ENCODE assay signal across 35 cellular contexts in genomic region chrX:114095789-114096188, GRCh38.
"Had no signal": no experiment of that assay in that cellular context is flagged by ENCODE, and none has a peak within 500 bp of the region (broad histone marks: within the 10 kb centered on the region; RNA-seq: fewer than 3 reads in every experiment).

No MANE protein-coding gene starts in this region.

- H3K36me3 Mint-ChIP-seq: activated CD4-positive, alpha-beta memory T cell treated with anti-CD3 and anti-CD28 coated beads for 36 hours; activated naive CD4-positive, alpha-beta T cell treated with anti-CD3 and anti-CD28 coated beads, Interleukin-2, amount 10 ng/mL, durations not matched to agents 7 days and 5 days; activated naive CD4-positive, alpha-beta T cell treated with anti-CD3 and anti-CD28 coated beads, Interleukin-2, amount 50 U/mL, for 24 hours; activated naive CD8-positive, alpha-beta T cell; activated naive CD8-positive, alpha-beta T cell treated with anti-CD3 and anti-CD28 coated beads, Interleukin-2, amount 10 ng/mL, durations not matched to agents 7 days and 5 days had no signal

- H3K27ac ChIP-seq: ascending aorta, body of pancreas, brain microvascular endothelial cell, breast epithelium, VCaP had no signal

- H3K9me3 Mint-ChIP-seq: activated B cell treated with CpG ODN at 0.5 μM for 24 hours; activated CD4-positive, alpha-beta T cell treated with anti-CD3 and anti-CD28 coated beads, Interleukin-2, amount 10 ng/mL, durations not matched to agents 24 days and 14 days; activated CD8-positive, alpha-beta T cell treated with anti-CD3 and anti-CD28 coated beads for 36 hours; activated naive CD4-positive, alpha-beta T cell treated with anti-CD3 and anti-CD28 coated beads, Interleukin-2, amount 50 U/mL, for 24 hours; activated naive CD8-positive, alpha-beta T cell treated with anti-CD3 and anti-CD28 coated beads, Interleukin-2, amount 10 ng/mL, durations not matched to agents 7 days and 5 days; activated naive CD8-positive, alpha-beta T cell treated with anti-CD3 and anti-CD28 coated beads, Interleukin-2, amount 50 U/mL, for 24 hours; activated T-cell treated with anti-CD3 and anti-CD28 coated beads, Interleukin-2, amount 50 U/mL, for 4 hours had no signal

- H3K4me1 Mint-ChIP-seq: activated B cell treated with CpG ODN at 0.5 μM for 24 hours; activated CD4-positive, alpha-beta T cell treated with anti-CD3 and anti-CD28 coated beads, Interleukin-2, amount 10 ng/mL, durations not matched to agents 24 days and 14 days; activated naive CD4-positive, alpha-beta T cell treated with anti-CD3 and anti-CD28 coated beads, Interleukin-2, amount 10 ng/mL, durations not matched to agents 7 days and 5 days; activated naive CD4-positive, alpha-beta T cell treated with anti-CD3 and anti-CD28 coated beads, Interleukin-2, amount 50 U/mL, for 24 hours; activated naive CD8-positive, alpha-beta T cell treated with anti-CD3 and anti-CD28 coated beads, Interleukin-2, amount 10 ng/mL, durations not matched to agents 7 days and 5 days; activated naive CD8-positive, alpha-beta T cell treated with anti-CD3 and anti-CD28 coated beads, Interleukin-2, amount 50 U/mL, for 24 hours had no signal

- H3K27ac Mint-ChIP-seq: activated B cell treated with CpG ODN at 0.5 μM for 24 hours; activated CD4-positive, alpha-beta memory T cell treated with anti-CD3 and anti-CD28 coated beads for 36 hours; activated CD4-positive, alpha-beta T cell treated with anti-CD3 and anti-CD28 coated beads, Interleukin-2, amount 10 ng/mL, durations not matched to agents 24 days and 14 days; activated CD8-positive, alpha-beta T cell treated with anti-CD3 and anti-CD28 coated beads for 36 hours; activated naive CD4-positive, alpha-beta T cell treated with anti-CD3 and anti-CD28 coated beads, Interleukin-2, amount 10 ng/mL, durations not matched to agents 7 days and 5 days; activated naive CD4-positive, alpha-beta T cell treated with anti-CD3 and anti-CD28 coated beads, Interleukin-2, amount 50 U/mL, for 24 hours; activated naive CD8-positive, alpha-beta T cell; activated naive CD8-positive, alpha-beta T cell treated with anti-CD3 and anti-CD28 coated beads, Interleukin-2, amount 10 ng/mL, durations not matched to agents 7 days and 5 days; activated naive CD8-positive, alpha-beta T cell treated with anti-CD3 and anti-CD28 coated beads, Interleukin-2, amount 50 U/mL, for 24 hours; activated T-helper 2 cell treated with anti-CD3 and anti-CD28 coated beads, Interferon-gamma antibody, Interleukin-2, Interleukin-4, amounts not matched to agents 10 μg/mL and 5 μg/mL and 100 μg/mL, durations not matched to agents 14 hours and 24 hours and 36 hours; T-helper 1 cell treated with Interleukin-12 subunit alpha and Interleukin-12 subunit beta and Interleukin-4 antibody, amounts not matched to agents 30 μg/mL and 1 μg/mL, for 36 hours; T-helper 2 cell treated with Interferon-gamma antibody and Interleukin-4, amounts not matched to agents 5 μg/mL and 100 μg/mL, for 36 hours had no signal

- FAIRE-seq: colon, TTC549 had no signal

- H3K27me3 ChIP-seq: ascending aorta, body of pancreas, brain microvascular endothelial cell had no signal

- ATAC-seq: activated CD8-positive, alpha-beta T cell treated with anti-CD3 and anti-CD28 coated beads for 36 hours; activated naive CD8-positive, alpha-beta T cell treated with anti-CD3 and anti-CD28 coated beads, Interleukin-2, amount 50 U/mL, for 24 hours; activated T-cell treated with anti-CD3 and anti-CD28 coated beads, Interleukin-2, amount 50 U/mL, for 4 hours; body of pancreas had no signal

- H3K27me3 Mint-ChIP-seq: activated B cell treated with CpG ODN at 0.5 μM for 24 hours; activated CD4-positive, alpha-beta memory T cell treated with anti-CD3 and anti-CD28 coated beads for 36 hours; activated CD4-positive, alpha-beta T cell treated with anti-CD3 and anti-CD28 coated beads, Interleukin-2, amount 10 ng/mL, durations not matched to agents 24 days and 14 days; activated CD8-positive, alpha-beta T cell treated with anti-CD3 and anti-CD28 coated beads for 36 hours; activated naive CD4-positive, alpha-beta T cell treated with anti-CD3 and anti-CD28 coated beads, Interleukin-2, amount 10 ng/mL, durations not matched to agents 7 days and 5 days; activated naive CD4-positive, alpha-beta T cell treated with anti-CD3 and anti-CD28 coated beads, Interleukin-2, amount 50 U/mL, for 24 hours; activated naive CD8-positive, alpha-beta T cell; activated naive CD8-positive, alpha-beta T cell treated with anti-CD3 and anti-CD28 coated beads, Interleukin-2, amount 10 ng/mL, durations not matched to agents 7 days and 5 days; activated naive CD8-positive, alpha-beta T cell treated with anti-CD3 and anti-CD28 coated beads, Interleukin-2, amount 50 U/mL, for 24 hours had no signal

- DNase-seq: activated B cell treated with CpG ODN at 0.5 μM for 24 hours; activated CD4-positive, alpha-beta memory T cell treated with anti-CD3 and anti-CD28 coated beads for 36 hours; activated CD4-positive, alpha-beta T cell treated with anti-CD3 and anti-CD28 coated beads for 4 hours; activated CD4-positive, alpha-beta T cell treated with anti-CD3 and anti-CD28 coated beads, Interleukin-2, amount 10 ng/mL, durations not matched to agents 24 days and 14 days; activated CD4-positive, alpha-beta T cell treated with anti-CD3 and anti-CD28 coated beads, Interleukin-2, amount 50 U/mL, for 1 hour; activated CD4-positive, alpha-beta T cell treated with anti-CD3 and anti-CD28 coated beads, Interleukin-2, amount 50 U/mL, for 4 hours; activated CD4-positive, CD25-positive, alpha-beta regulatory T cell treated with anti-CD3 and anti-CD28 coated beads, Interleukin-2, amount 50 U/mL, for 72 hours; activated CD8-positive, alpha-beta memory T cell treated with anti-CD3 and anti-CD28 coated beads, Interleukin-2, amount 50 U/mL, for 4 hours; activated CD8-positive, alpha-beta T cell treated with anti-CD3 and anti-CD28 coated beads for 36 hours; activated effector memory CD4-positive, alpha-beta T cell treated with Interleukin-2 at 50 U/mL for 16 hours; activated gamma-delta T cell; activated naive CD4-positive, alpha-beta T cell treated with anti-CD3 and anti-CD28 coated beads, Interleukin-2, amount 10 ng/mL, durations not matched to agents 7 days and 5 days; activated naive CD4-positive, alpha-beta T cell treated with Interleukin-2 at 50 U/mL for 16 hours; activated naive CD8-positive, alpha-beta T cell treated with anti-CD3 and anti-CD28 coated beads, Interleukin-2, amount 10 ng/mL, durations not matched to agents 7 days and 5 days; activated naive CD8-positive, alpha-beta T cell treated with anti-CD3 and anti-CD28 coated beads, Interleukin-2, amount 50 U/mL, for 24 hours; activated T-cell treated with anti-CD3 and anti-CD28 coated beads for 4 hours; activated T-cell treated with anti-CD3 and anti-CD28 coated beads, Interleukin-2, amount 50 U/mL, for 1 hour; activated T-cell treated with anti-CD3 and anti-CD28 coated beads, Interleukin-2, amount 50 U/mL, for 4 hours; amygdala; anterior cingulate cortex; body of pancreas; brain microvascular endothelial cell; central memory CD4-positive, alpha-beta T cell; T-helper 2 cell; T-helper 9 cell had no signal

- H3K4me1 ChIP-seq: ascending aorta, body of pancreas, breast epithelium had no signal

- H3K36me3 ChIP-seq: ascending aorta, brain microvascular endothelial cell, breast epithelium had no signal

- H3K9me3 ChIP-seq: body of pancreas had no signal

- H3K4me3 Mint-ChIP-seq: activated B cell treated with CpG ODN at 0.5 μM for 24 hours; activated CD4-positive, alpha-beta memory T cell treated with anti-CD3 and anti-CD28 coated beads for 36 hours; activated CD4-positive, alpha-beta T cell treated with anti-CD3 and anti-CD28 coated beads, Interleukin-2, amount 10 ng/mL, durations not matched to agents 24 days and 14 days; activated CD8-positive, alpha-beta T cell treated with anti-CD3 and anti-CD28 coated beads for 36 hours; activated naive CD4-positive, alpha-beta T cell treated with anti-CD3 and anti-CD28 coated beads, Interleukin-2, amount 10 ng/mL, durations not matched to agents 7 days and 5 days; activated naive CD4-positive, alpha-beta T cell treated with anti-CD3 and anti-CD28 coated beads, Interleukin-2, amount 50 U/mL, for 24 hours; activated naive CD8-positive, alpha-beta T cell; activated naive CD8-positive, alpha-beta T cell treated with anti-CD3 and anti-CD28 coated beads, Interleukin-2, amount 10 ng/mL, durations not matched to agents 7 days and 5 days; activated naive CD8-positive, alpha-beta T cell treated with anti-CD3 and anti-CD28 coated beads, Interleukin-2, amount 50 U/mL, for 24 hours; activated T-cell treated with anti-CD3 and anti-CD28 coated beads, Interleukin-2, amount 50 U/mL, for 4 hours; T-helper 1 cell treated with Interleukin-12 subunit alpha and Interleukin-12 subunit beta and Interleukin-4 antibody, amounts not matched to agents 30 μg/mL and 1 μg/mL, for 36 hours; T-helper 2 cell treated with Interferon-gamma antibody and Interleukin-4, amounts not matched to agents 5 μg/mL and 100 μg/mL, for 36 hours had no signal

- H3K4me3 ChIP-seq: ascending aorta, body of pancreas, breast epithelium had no signal
